Comparison of ENCODE assay signal across 25 cellular contexts in genomic region chr5:76192837-76193236, GRCh38.
"Had no signal": no experiment of that assay in that cellular context is flagged by ENCODE, and none has a peak within 500 bp of the region (broad histone marks: within the 10 kb centered on the region; RNA-seq: fewer than 3 reads in every experiment).

No MANE protein-coding gene starts in this region.

- ATAC-seq: activated CD8-positive, alpha-beta T cell treated with anti-CD3 and anti-CD28 coated beads, Interleukin-2, amount 10 ng/mL, durations not matched to agents 7 days and 5 days; activated naive CD8-positive, alpha-beta T cell treated with anti-CD3 and anti-CD28 coated beads, Interleukin-2, amount 50 U/mL, for 24 hours; activated T-cell treated with anti-CD3 and anti-CD28 coated beads, Interleukin-2, amount 50 U/mL, for 4 hours; Panc1 had no signal

- H3K4me3 ChIP-seq: SJSA1 had no signal

- H3K9ac ChIP-seq: KMS-11 had no signal

- DNase-seq: activated CD4-positive, alpha-beta T cell treated with anti-CD3 and anti-CD28 coated beads, Interleukin-2, amount 10 ng/mL, durations not matched to agents 24 days and 14 days; activated CD4-positive, alpha-beta T cell treated with anti-CD3 and anti-CD28 coated beads, Interleukin-2, amount 50 U/mL, for 4 hours; activated CD8-positive, alpha-beta T cell treated with anti-CD3 and anti-CD28 coated beads, Interleukin-2, amount 10 ng/mL, durations not matched to agents 7 days and 5 days; activated naive CD4-positive, alpha-beta T cell treated with anti-CD3 and anti-CD28 coated beads, Interleukin-2, amount 10 ng/mL, durations not matched to agents 7 days and 5 days; activated naive CD8-positive, alpha-beta T cell treated with anti-CD3 and anti-CD28 coated beads, Interleukin-2, amount 50 U/mL, for 24 hours; activated T-cell treated with anti-CD3 and anti-CD28 coated beads, Interleukin-2, amount 50 U/mL, for 4 hours; anterior cingulate cortex; caudate nucleus; NCI-H1092 treated with DMSO at 0.1 percent for 48 hours; NCI-H1417; NCI-H146; NCI-H187; NCI-H2029 treated with DMSO at 0.1 percent for 48 hours; NCI-H2171 treated with DMSO at 0.1 percent for 48 hours; NCI-H2227 treated with DMSO at 0.1 percent for 48 hours; NCI-H446; NCI-H510A treated with DMSO at 0.1 percent for 48 hours; NCI-H526 treated with DMSO at 0.1 percent for 48 hours; NCI-H774; SHP77 treated with DMSO at 0.1 percent for 48 hours; T1000; WERI-Rb-1 had no signal

- H3K4me1 ChIP-seq: SJSA1 had no signal

- H3K27ac ChIP-seq: KMS-11, SJSA1, WERI-Rb-1 had no signal

- H3K9me3 ChIP-seq: SJSA1 had no signal

- H3K36me3 ChIP-seq: SJSA1, WERI-Rb-1 had no signal
